In genomic region chr2:176001281-176001902, GRCh38 we compare ENCODE assay signal across 8 cellular contexts. TPM values are rescaled to one million over a fixed set of nuclear protein-coding genes. Genes with fewer than 3 reads are reported as not detected.
DNase-seq lines count a peak whose midpoint lies in the region; ATAC-seq and TF ChIP-seq lines count a peak whose summit lies in the region.

No MANE protein-coding gene starts in this region.

- peak overlapping the region; percentile 80 for H3K27ac ChIP-seq in VCaP
- peak overlapping the region; percentile 86 to 89 for H3K27ac ChIP-seq in left lung

- peak overlapping the region; percentile 85 for H3K4me3 ChIP-seq in choroid plexus epithelial cell (ENCODE audit: low read depth, low read length)
- peak overlapping the region; percentile 83 to 89 for H3K4me3 ChIP-seq in left lung

- no peak for TF ChIP-seq CTCF in VCaP (conservative IDR thresholded peaks at IDR 0.05)
- TF ChIP-seq CTCF in choroid plexus epithelial cell (conservative IDR thresholded peaks at IDR 0.05; ENCODE audit: low read depth, low read length), result no peak
- no peak for TF ChIP-seq CTCF in left lung (IDR thresholded peaks at IDR 0.05)

- H3K9me3 ChIP-seq in left lung, result no peaks in the 10 kb centered on the region

- intact Hi-C loops in left lung (cut with DNase I), result no loop called here

- H3K36me3 ChIP-seq in left lung, result no peaks in the 10 kb centered on the region

- H3K27me3 ChIP-seq in left lung, result no peaks in the 10 kb centered on the region

- ATAC-seq in HG02840 (IDR thresholded peaks at IDR 0.05; ENCODE audit: low FRiP score, unreplicated experiment) (peak; percentile 38), left lung (peak; percentile 70)

- peaks cover 6 to 28% of the 10 kb centered on the region in 2 donors for H3K4me1 ChIP-seq in left lung

- DNase-seq in NCI-H1417 (lab: John Stamatoyannopoulos, UW) (peak; percentile 43 to 83 (median 78)), NCI-H1417 treated with DMSO at 0.1 percent for 48 hours (lab: John Stamatoyannopoulos, UW) (no peak), NCI-H1105 treated with DMSO at 0.1 percent for 48 hours (lab: John Stamatoyannopoulos, UW) (peak; percentile 48), choroid plexus epithelial cell (ENCODE audit: low read depth) (peak; percentile 56), left lung (peak; percentile 57 to 83)
- peak; percentile 66 for DNase-seq in stimulated activated CD4-positive, alpha-beta T cell treated with anti-CD3 and anti-CD28 coated beads, Interleukin-4, amount 100 ng/mL, for 24 hours

RNA-seq across cellular contexts. Expression of gene LNPK, which starts 0.7 kb away (rescaled TPM):
- 10 to 100 TPM; 38.0 to 38.7 TPM for total RNA-seq in left lung
